23 cellular contexts compared by ENCODE assay signal in the genomic region with DNA sequence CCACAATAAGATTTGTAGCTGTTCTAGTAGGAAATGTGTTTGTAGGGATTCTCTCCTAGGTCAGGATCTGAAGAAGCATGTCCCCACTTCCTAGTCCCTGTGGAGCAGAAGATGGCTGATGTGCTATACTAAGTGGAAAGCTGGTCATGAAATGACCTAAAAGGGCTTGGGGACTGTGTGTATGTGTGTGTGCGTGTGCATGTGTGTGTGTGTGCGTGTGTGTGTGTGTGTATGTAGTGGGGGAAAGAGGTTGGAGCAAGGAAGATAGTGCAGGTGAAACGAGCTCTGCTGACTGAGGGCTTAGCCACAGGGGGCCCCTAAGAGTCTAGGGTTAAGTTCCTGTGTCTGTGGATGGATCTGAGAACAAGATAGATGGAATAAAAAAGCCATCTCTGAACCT.
"Had no signal": no experiment of that assay in that cellular context is flagged by ENCODE, and none has a peak within 500 bp of the region (broad histone marks: within the 10 kb centered on the region; RNA-seq: fewer than 3 reads in every experiment).

No MANE protein-coding gene starts in this region.

- H3K4me2 ChIP-seq: PC-9 had no signal

- H3K27me3 ChIP-seq: MG63, Peyer's patch, SJCRH30 had no signal

- ATAC-seq: HepG2, Right ventricle myocardium inferior, SK-N-SH treated with all-trans-retinoic acid at 6 μM for 48 hours had no signal

- H3K27ac ChIP-seq: PC-9, Peyer's patch, SJCRH30 had no signal

- H3K4me3 ChIP-seq: MG63, PC-9, Peyer's patch, SJCRH30 had no signal

- H3K36me3 Mint-ChIP-seq: IgD-negative memory B cell had no signal

- H3K36me3 ChIP-seq: MG63, Peyer's patch, SJCRH30 had no signal

- DNase-seq: KBM-7, MG63, NCI-H1092, NCI-H1105 treated with DMSO at 0.1 percent for 48 hours, NCI-H1436, NCI-H187, NCI-H2029, NCI-H2081 treated with DMSO at 0.1 percent for 48 hours, NCI-H2171, NCI-H226, NCI-H446, NCI-H510A, NCI-H524 treated with DMSO at 0.1 percent for 48 hours, NCI-H69, NCI-H774, PC-9, Peyer's patch, SHP77 treated with DMSO at 0.1 percent for 48 hours, SJCRH30 had no signal

- FAIRE-seq: HepG2 had no signal

- H2AFZ ChIP-seq: PC-9 had no signal

- H3K4me3 Mint-ChIP-seq: IgD-negative memory B cell had no signal

- H3K4me1 Mint-ChIP-seq: IgD-negative memory B cell had no signal

- H3K4me1 ChIP-seq: Peyer's patch had no signal

- H3K9me3 ChIP-seq: MG63, Peyer's patch, SJCRH30 had no signal
